ENCODE assay signal across 8 cellular contexts in genomic region chr15:41416162-41416741, GRCh38. TPM values are rescaled to one million over a fixed set of nuclear protein-coding genes. Genes with fewer than 3 reads are reported as not detected.
DNase-seq lines count a peak whose midpoint lies in the region; ATAC-seq and TF ChIP-seq lines count a peak whose summit lies in the region.

No MANE protein-coding gene starts in this region.

- H3K36me3 ChIP-seq in Panc1 (ENCODE audit: control insufficient read depth, insufficient read depth, low read length): no peaks in the 10 kb centered on the region; the same call in 1 of the 2 replicates

- H3K4me3 ChIP-seq in Panc1 (ENCODE audit: low read depth in 2 of 2, low read length in 2 of 2): peak overlapping the region; percentile 67 to 68

- TF ChIP-seq CTCF in Panc1 (IDR thresholded peaks at IDR 0.05): no peak
- no peak for TF ChIP-seq CTCF in omental fat pad (IDR thresholded peaks at IDR 0.05)

- POLR2A ChIA-PET in Panc1 (lab: Charles Lee): no interaction called here

- H3K4me1 Mint-ChIP-seq in activated naive CD4-positive, alpha-beta T cell treated with anti-CD3 and anti-CD28 coated beads, Interleukin-2, amount 50 U/mL, for 24 hours: peaks cover 50% of the 10 kb centered on the region

- TSS peak; percentile 99 for BruUV-seq in Panc1 (replicated peaks; lab: Mats Ljungman, UMichigan)

- H3K27ac ChIP-seq in Panc1 (ENCODE audit: low read length) (peak overlapping the region; percentile 91), epithelial cell of prostate (peak overlapping the region; percentile 43)

- peaks cover 22% of the 10 kb centered on the region; the same call in 1 of the 2 replicates for H3K4me1 ChIP-seq in Panc1 (ENCODE audit: control insufficient read depth, insufficient read depth, low read length)

- intact Hi-C loops in Panc1 (cut with micrococcal nuclease; ENCODE audit: unreplicated experiment) (no loop called here), posterior vena cava (cut with DNase I) (no loop called here)

- H3K9me3 ChIP-seq in Panc1 (ENCODE audit: control insufficient read depth, insufficient read depth, low read depth, low read length): no peaks in the 10 kb centered on the region

- no peaks in the 10 kb centered on the region for H3K27me3 ChIP-seq in Panc1 (ENCODE audit: control insufficient read depth, insufficient read depth, low read length)

- no peaks in the 10 kb centered on the region for H3K9me3 Mint-ChIP-seq in activated naive CD4-positive, alpha-beta T cell treated with anti-CD3 and anti-CD28 coated beads, Interleukin-2, amount 50 U/mL, for 24 hours

- in situ Hi-C loops in Panc1 (cut with HindIII; ENCODE audit: low pct_unique_long_range_greater_than_20kb, low sequenced_read_pairs): no loop called here

- H3K36me3 Mint-ChIP-seq in activated naive CD4-positive, alpha-beta T cell treated with anti-CD3 and anti-CD28 coated beads, Interleukin-2, amount 50 U/mL, for 24 hours: peaks cover 3% of the 10 kb centered on the region

- peak overlapping the region; percentile 98 for H3K4me3 Mint-ChIP-seq in activated naive CD4-positive, alpha-beta T cell treated with anti-CD3 and anti-CD28 coated beads, Interleukin-2, amount 50 U/mL, for 24 hours

- CTCF ChIA-PET in Panc1 (lab: Charles Lee): no interaction called here

- H3K27me3 Mint-ChIP-seq in activated naive CD4-positive, alpha-beta T cell treated with anti-CD3 and anti-CD28 coated beads, Interleukin-2, amount 50 U/mL, for 24 hours: no peaks in the 10 kb centered on the region

- peak overlapping the region; percentile 97 for H3K27ac Mint-ChIP-seq in activated naive CD4-positive, alpha-beta T cell treated with anti-CD3 and anti-CD28 coated beads, Interleukin-2, amount 50 U/mL, for 24 hours

- ATAC-seq in Panc1 (peak; percentile 46), omental fat pad (ENCODE audit: low FRiP score) (peak; percentile 31), esophagus mucosa (no peak)

- DNase-seq in activated naive CD4-positive, alpha-beta T cell treated with Interleukin-2 at 50 U/mL for 16 hours: no peak
- DNase-seq in Panc1 (ENCODE audit: low read depth, low spot score) (no peak), epithelial cell of prostate (ENCODE audit: low read depth, low spot score) (no peak), omental fat pad (ENCODE audit: low spot score) (no peak), posterior vena cava (ENCODE audit: low spot score) (no peak), AG08396 (ENCODE audit: low spot score) (no peak)

RNA-seq across cellular contexts. Expression of gene RTF1, which starts 0.6 kb away (rescaled TPM):
- total RNA-seq in Panc1 (2021; ENCODE audit: unreplicated experiment) (43.5 TPM), omental fat pad (10 to 100 TPM; 18.1 to 39.7 (median 25.8) TPM), esophagus mucosa (21.4 TPM), posterior vena cava (10 to 100 TPM; 22.9 to 25.6 TPM)
- 36.7 TPM for polyA plus RNA-seq in Panc1 (2012; ENCODE audit: insufficient read length)

RNA-seq across cellular contexts. Expression of gene NDUFAF1, which starts 14.0 kb away (rescaled TPM):
- total RNA-seq in Panc1 (2021; ENCODE audit: unreplicated experiment): 18.0 TPM
- polyA plus RNA-seq in Panc1 (2012; ENCODE audit: insufficient read length): 14.1 TPM
- total RNA-seq in omental fat pad: 10 to 100 TPM in 2 of 4 donors, 1 to 10 TPM in 2; 7.0 to 19.7 (median 12.5) TPM
- 13.3 TPM for total RNA-seq in esophagus mucosa
- total RNA-seq in posterior vena cava: 10 to 100 TPM; 10.5 to 13.8 TPM
